ENCODE assay signal across 16 cellular contexts in the genomic region with DNA sequence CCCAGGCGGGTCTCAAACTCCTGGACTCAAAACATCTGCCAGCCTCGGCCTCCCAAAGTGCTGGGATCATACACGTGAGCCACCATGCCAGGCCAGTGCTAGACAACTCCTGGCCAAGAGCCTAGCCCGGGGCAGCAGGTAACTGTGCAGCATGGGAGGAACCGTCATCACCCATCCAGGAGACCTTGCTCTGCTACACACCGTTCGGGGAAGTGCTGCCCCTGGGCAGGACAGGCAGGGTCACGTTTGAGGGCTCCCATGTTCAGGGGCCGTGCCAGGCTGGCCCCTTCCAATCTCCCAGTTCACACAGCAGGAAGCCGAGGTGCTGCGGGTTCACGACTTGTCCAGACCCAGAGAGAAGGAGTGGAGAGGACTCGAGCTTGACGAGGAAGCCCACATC. TPM values are rescaled to one million over a fixed set of nuclear protein-coding genes. Genes with fewer than 3 reads are reported as not detected.
DNase-seq lines count a peak whose midpoint lies in the region; ATAC-seq and TF ChIP-seq lines count a peak whose summit lies in the region.
"Had no signal": no experiment of that assay in that cellular context is flagged by ENCODE, and none has a peak within 500 bp of the region (broad histone marks: within the 10 kb centered on the region; RNA-seq: fewer than 3 reads in every experiment).

No MANE protein-coding gene starts in this region.

- DNase-seq in activated CD8-positive, alpha-beta memory T cell treated with anti-CD3 and anti-CD28 coated beads, Interleukin-2, amount 50 U/mL, for 48 hours: peak; percentile 46
- DNase-seq in activated CD8-positive, alpha-beta memory T cell treated with anti-CD3 and anti-CD28 coated beads, Interleukin-2, amount 50 U/mL, for 4 hours: no peak
- peak; percentile 15 for DNase-seq in colonic mucosa
- DNase-seq in memory B cell (ENCODE audit: low spot score in 2 of 2): no peak
- DNase-seq in posterior vena cava (ENCODE audit: low spot score): peak; percentile 77
- DNase-seq in tibial artery: no peak
- no peak for DNase-seq in cerebellum (ENCODE audit: low spot score)
- no peak for DNase-seq in T-helper 1 cell
- DNase-seq: CD8-positive, alpha-beta T cell; COR-L47; DND-41; GDM1; HCEC 1CT; HFFc6 had no signal

- no peaks in the 10 kb centered on the region for H3K27me3 ChIP-seq in colonic mucosa
- H3K27me3 ChIP-seq in tibial artery: no peaks in the 10 kb centered on the region

- H3K27ac ChIP-seq in colonic mucosa: no peak overlapping the region
- no peak overlapping the region for H3K27ac ChIP-seq in tibial artery
- H3K27ac ChIP-seq: 22Rv1 had no signal

- H3K4me1 Mint-ChIP-seq in memory B cell: peaks cover 20% of the 10 kb centered on the region

- H3K9ac ChIP-seq in colonic mucosa (ENCODE audit: low read depth in 2 of 2, low read length in 2 of 2): no peak overlapping the region

- no peak for TF ChIP-seq CTCF in colonic mucosa (IDR thresholded peaks at IDR 0.05)
- TF ChIP-seq CTCF in tibial artery (IDR thresholded peaks at IDR 0.05): no peak

- H3K4me3 ChIP-seq in colonic mucosa (no peak overlapping the region), tibial artery (no peak overlapping the region)

- H3K9me3 ChIP-seq in colonic mucosa (no peaks in the 10 kb centered on the region), tibial artery (no peaks in the 10 kb centered on the region)

- H3K9me3 Mint-ChIP-seq in memory B cell: no peaks in the 10 kb centered on the region
- H3K9me3 Mint-ChIP-seq: CD14-positive monocyte; CD8-positive, alpha-beta T cell; HFFc6 had no signal

- H3K27me3 Mint-ChIP-seq in memory B cell: no peaks in the 10 kb centered on the region

- no peak for ATAC-seq in memory B cell (ENCODE audit: low read depth)
- ATAC-seq: CD8-positive, alpha-beta T cell had no signal

- peaks cover 10% of the 10 kb centered on the region for H3K36me3 Mint-ChIP-seq in memory B cell

- no peaks in the 10 kb centered on the region for H3K4me1 ChIP-seq in colonic mucosa
- H3K4me1 ChIP-seq in tibial artery: no peaks in the 10 kb centered on the region

- intact Hi-C loops in colonic mucosa (cut with DNase I) (no loop called here), posterior vena cava (cut with DNase I) (no loop called here), tibial artery (cut with DNase I; ENCODE audit: low total_unique reads) (no loop called here)

- H3K4me3 Mint-ChIP-seq in memory B cell: no peak overlapping the region
- H3K4me3 Mint-ChIP-seq: CD14-positive monocyte; CD8-positive, alpha-beta T cell; HFFc6 had no signal

- peak overlapping the region; percentile 35 for H3K27ac Mint-ChIP-seq in memory B cell
- H3K27ac Mint-ChIP-seq: CD8-positive, alpha-beta T cell; HFFc6 had no signal

- H3K36me3 ChIP-seq in colonic mucosa: no peaks in the 10 kb centered on the region
- peaks cover 11 to 87% (median 42%) of the 10 kb centered on the region in 3 donors for H3K36me3 ChIP-seq in tibial artery

RNA-seq across cellular contexts. Expression of a gene that starts 35.1 kb away (rescaled TPM):
- total RNA-seq in colonic mucosa (10 to 100 TPM; 36.7 to 40.4 TPM), posterior vena cava (10 to 100 TPM; 19.5 to 21.7 TPM), cerebellum (22.9 TPM)

RNA-seq across cellular contexts. Expression of a gene that starts 55.5 kb away (rescaled TPM):
- total RNA-seq in colonic mucosa (10 to 100 TPM; 43.0 to 82.6 TPM), posterior vena cava (10 to 100 TPM; 43.7 to 46.9 TPM), cerebellum (49.3 TPM)

Comparison
In these comparisons a context has a peak if more than half of its experiments do, and no peak if none do; other contexts are left out.
1. DNase-seq: peak in activated CD8-positive, alpha-beta memory T cell treated with anti-CD3 and anti-CD28 coated beads, Interleukin-2, amount 50 U/mL, for 48 hours (single experiment), colonic mucosa (single experiment) and posterior vena cava (single experiment); none in activated CD8-positive, alpha-beta memory T cell treated with anti-CD3 and anti-CD28 coated beads, Interleukin-2, amount 50 U/mL, for 4 hours (single experiment), memory B cell (0 of 2), tibial artery (0 of 2), cerebellum (single experiment) and T-helper 1 cell (0 of 5).